8 cellular contexts compared by ENCODE assay signal in genomic region chr2:45585267-45585861, GRCh38. TPM values are rescaled to one million over a fixed set of nuclear protein-coding genes. Genes with fewer than 3 reads are reported as not detected.
DNase-seq lines count a peak whose midpoint lies in the region; ATAC-seq and TF ChIP-seq lines count a peak whose summit lies in the region.

No MANE protein-coding gene starts in this region.

- H3K79me2 ChIP-seq in OCI-LY1 (ENCODE audit: insufficient read depth, low read length), result no peaks in the 10 kb centered on the region

- POLR2A ChIA-PET in BJ (lab: Charles Lee), result no interaction called here

- H3K4me1 ChIP-seq in OCI-LY1 (ENCODE audit: insufficient read depth, low read length, severe bottlenecking), result peaks cover 6% of the 10 kb centered on the region

- H3K4me2 ChIP-seq in OCI-LY1 (ENCODE audit: low read length), result no peak overlapping the region

- no peaks in the 10 kb centered on the region for H3K9me2 ChIP-seq in OCI-LY1 (ENCODE audit: low read depth, low read length)

- H2AFZ ChIP-seq in OCI-LY1 (ENCODE audit: low read length), result no peak overlapping the region

- no peaks in the 10 kb centered on the region for H3K27me3 ChIP-seq in BJ (ENCODE audit: control insufficient read depth, insufficient read depth, low read length)
- no peaks in the 10 kb centered on the region for H3K27me3 ChIP-seq in OCI-LY1 (ENCODE audit: insufficient read depth, low read length)

- CTCF ChIA-PET in BJ (lab: Yijun Ruan, JAX), result interaction anchor here (0.6 to 2.5 kb wide), 15 partner anchors 9 to 603 kb away, joined by 3 to 16 read pairs (median 3); partner anchors contain the start of gene SRBD1

- H3K36me3 ChIP-seq in BJ (ENCODE audit: control insufficient read depth, insufficient read depth, low read length) (no peaks in the 10 kb centered on the region), OCI-LY1 (ENCODE audit: insufficient read depth, low read length) (no peaks in the 10 kb centered on the region)

- no peaks in the 10 kb centered on the region for H3K27me3 Mint-ChIP-seq in memory B cell
- no peaks in the 10 kb centered on the region for H3K27me3 Mint-ChIP-seq in stimulated activated memory B cell treated with anti-CD40 and anti-IgM and Interleukin-4, amounts not matched to agents 10 μg/mL and 1 μg/mL and 100 μg/mL, for 72 hours

- H3K9ac ChIP-seq in OCI-LY1 (ENCODE audit: low read length), result no peak overlapping the region

- no peak overlapping the region for H3K27ac ChIP-seq in OCI-LY1 (ENCODE audit: low read depth, low read length, poor library complexity, severe bottlenecking)

- ATAC-seq in memory B cell (ENCODE audit: low read depth) (peak; percentile 44), HG03439 (IDR thresholded peaks at IDR 0.05; ENCODE audit: unreplicated experiment) (no peak)
- ATAC-seq in stimulated activated memory B cell treated with anti-CD40 and anti-IgM and Interleukin-4, amounts not matched to agents 10 μg/mL and 1 μg/mL and 100 μg/mL, for 72 hours, result no peak

- peaks cover 11% of the 10 kb centered on the region for H3F3A ChIP-seq in OCI-LY1 (ENCODE audit: insufficient read depth, low read length)

- H3K36me3 Mint-ChIP-seq in memory B cell, result peaks cover 12% of the 10 kb centered on the region
- H3K36me3 Mint-ChIP-seq in stimulated activated memory B cell treated with anti-CD40 and anti-IgM and Interleukin-4, amounts not matched to agents 10 μg/mL and 1 μg/mL and 100 μg/mL, for 72 hours, result peaks cover 20% of the 10 kb centered on the region

- no peaks in the 10 kb centered on the region for H4K20me1 ChIP-seq in OCI-LY1 (ENCODE audit: insufficient read depth, low read length)

- DNase-seq in BJ (ENCODE audit: low read depth) (no peak), GM20000 (ENCODE audit: low spot score) (peak; percentile 22), dermis blood vessel endothelial cell (peak; percentile 80), memory B cell (ENCODE audit: low spot score in 2 of 2) (no peak)
- no peak for DNase-seq in effector CD4-positive, alpha-beta T cell

- H3K4me1 Mint-ChIP-seq in memory B cell, result peaks cover 16% of the 10 kb centered on the region
- H3K4me1 Mint-ChIP-seq in stimulated activated memory B cell treated with anti-CD40 and anti-IgM and Interleukin-4, amounts not matched to agents 10 μg/mL and 1 μg/mL and 100 μg/mL, for 72 hours, result peaks cover 18% of the 10 kb centered on the region

- no peak overlapping the region for H3K27ac Mint-ChIP-seq in memory B cell
- H3K27ac Mint-ChIP-seq in stimulated activated memory B cell treated with anti-CD40 and anti-IgM and Interleukin-4, amounts not matched to agents 10 μg/mL and 1 μg/mL and 100 μg/mL, for 72 hours, result no peak overlapping the region

- H3K4me3 ChIP-seq in BJ (ENCODE audit: low read depth, low read length) (no peak overlapping the region), OCI-LY1 (ENCODE audit: low read depth, low read length, poor library complexity, severe bottlenecking) (no peak overlapping the region)

- TF ChIP-seq CTCF in BJ (IDR thresholded peaks at IDR 0.05; ENCODE audit: insufficient read depth, low read depth, low read length), result peak; percentile 80
- peak; percentile 53 for TF ChIP-seq CTCF in GM20000 (IDR thresholded peaks at IDR 0.05; ENCODE audit: extremely low read depth, missing control alignments)
- peak; percentile 79 for TF ChIP-seq CTCF in OCI-LY1 (IDR thresholded peaks at IDR 0.05; ENCODE audit: low read length)

- H3K9me3 Mint-ChIP-seq in memory B cell, result no peaks in the 10 kb centered on the region
- H3K9me3 Mint-ChIP-seq in stimulated activated memory B cell treated with anti-CD40 and anti-IgM and Interleukin-4, amounts not matched to agents 10 μg/mL and 1 μg/mL and 100 μg/mL, for 72 hours, result no peaks in the 10 kb centered on the region

- no peak overlapping the region for H3K4me3 Mint-ChIP-seq in memory B cell
- H3K4me3 Mint-ChIP-seq in stimulated activated memory B cell treated with anti-CD40 and anti-IgM and Interleukin-4, amounts not matched to agents 10 μg/mL and 1 μg/mL and 100 μg/mL, for 72 hours, result no peak overlapping the region

- H3K9me3 ChIP-seq in OCI-LY1 (ENCODE audit: low read length), result no peaks in the 10 kb centered on the region

RNA-seq across cellular contexts. Expression of gene SRBD1, which starts 25.7 kb away (rescaled TPM):
- 2.7 and 6.6 TPM in 2 replicates for polyA plus RNA-seq in BJ (2011; rRNA removed)
- polyA minus RNA-seq in BJ (2011; rRNA and poly(A)+ RNA removed), result 6.1 and 9.2 TPM in 2 replicates
- 18.0 and 27.5 TPM in 2 replicates for total RNA-seq in dermis blood vessel endothelial cell

Comparison
In these comparisons a context has a peak if more than half of its experiments do, and no peak if none do; other contexts are left out.
1. DNase-seq: peak in GM20000 (single experiment) and dermis blood vessel endothelial cell (single experiment); none in BJ (single experiment), memory B cell (0 of 2) and effector CD4-positive, alpha-beta T cell (single experiment).
2. Peak in every context shown above with its lines, with median percentiles within 50 percentile points of each other: CTCF ChIP-seq.